ENCODE assay signal across 12 cellular contexts in genomic region chr12:50598321-50598862, GRCh38.
DNase-seq lines count a peak whose midpoint lies in the region; ATAC-seq, FAIRE-seq and TF ChIP-seq lines count a peak whose summit lies in the region.
"Had no signal": no experiment of that assay in that cellular context is flagged by ENCODE, and none has a peak within 500 bp of the region (broad histone marks: within the 10 kb centered on the region; RNA-seq: fewer than 3 reads in every experiment).

No MANE protein-coding gene starts in this region.

- H4K20me1 ChIP-seq in keratinocyte (ENCODE audit: control insufficient read depth, extremely low read depth, insufficient read depth, low read length) = no peaks in the 10 kb centered on the region

- peak; percentile 33 for FAIRE-seq in GM12891 (lab: Jason Lieb, UNC)
- FAIRE-seq in keratinocyte (lab: Jason Lieb, UNC) = no peak

- peak overlapping the region; percentile 88 for H3K27ac Mint-ChIP-seq in activated naive CD8-positive, alpha-beta T cell

- H3K27ac ChIP-seq in ACC112 (ENCODE audit: low read depth, low read length) = peak overlapping the region; percentile 47
- H3K27ac ChIP-seq in keratinocyte (ENCODE audit: control insufficient read depth, insufficient read depth, low read length) = peak overlapping the region; percentile 77
- H3K27ac ChIP-seq: parathyroid adenoma had no signal

- H3K9me3 Mint-ChIP-seq in activated naive CD8-positive, alpha-beta T cell (ENCODE audit: low read depth) = no peaks in the 10 kb centered on the region

- H3K9me1 ChIP-seq in keratinocyte (ENCODE audit: control insufficient read depth, extremely low read depth, insufficient read depth, low read length) = no peaks in the 10 kb centered on the region

- H2AFZ ChIP-seq in ACC112 (ENCODE audit: low read length, unreplicated experiment) (no peak overlapping the region), keratinocyte (ENCODE audit: control insufficient read depth, low read length) (no peak overlapping the region)
- H2AFZ ChIP-seq: parathyroid adenoma had no signal

- H3K4me1 Mint-ChIP-seq in activated naive CD8-positive, alpha-beta T cell (ENCODE audit: low read depth) = peaks cover 46% of the 10 kb centered on the region

- no peak for ATAC-seq in GM18511 (IDR thresholded peaks at IDR 0.05; ENCODE audit: unreplicated experiment)

- H3K27me3 ChIP-seq in ACC112 (ENCODE audit: insufficient read depth, low read length) (no peaks in the 10 kb centered on the region), keratinocyte (ENCODE audit: control insufficient read depth, extremely low read depth, insufficient read depth, low read length) (no peaks in the 10 kb centered on the region)

- H3K79me2 ChIP-seq in ACC112 (ENCODE audit: control insufficient read depth, insufficient read depth, low read length, unreplicated experiment) = peaks cover 6% of the 10 kb centered on the region
- H3K79me2 ChIP-seq in keratinocyte (ENCODE audit: control insufficient read depth, insufficient read depth, low read length) = peaks cover 57% of the 10 kb centered on the region

- peaks cover 6% of the 10 kb centered on the region for H3K36me3 Mint-ChIP-seq in activated naive CD8-positive, alpha-beta T cell

- H3K4me2 ChIP-seq in keratinocyte (ENCODE audit: control insufficient read depth, extremely low read depth, insufficient read depth, low read depth, low read length) = no peak overlapping the region

- H3K4me3 Mint-ChIP-seq in activated naive CD8-positive, alpha-beta T cell = peak overlapping the region; percentile 57

- TF ChIP-seq CTCF in keratinocyte (optimal IDR thresholded peaks at IDR 0.05 in 1 of 3, IDR thresholded peaks at IDR 0.05 in 1 of 3, conservative IDR thresholded peaks at IDR 0.05 in 1 of 3; ENCODE audit: extremely low read depth in 1 of 3, insufficient read depth in 2 of 3, low read length in 3 of 3) = no peak

- DNase-seq in GM12891 (ENCODE audit: insufficient read length, low spot score) = no peak
- DNase-seq in keratinocyte (ENCODE audit: low read depth, low spot score) = no peak
- no peak for DNase-seq in cortex of kidney (lab: John Stamatoyannopoulos, UW)
- no peak for DNase-seq in activated CD8-positive, alpha-beta memory T cell treated with anti-CD3 and anti-CD28 coated beads, Interleukin-2, amount 50 U/mL, for 4 hours
- DNase-seq in NCI-H526 (lab: John Stamatoyannopoulos, UW) = no peak
- DNase-seq: DMS 273 treated with DMSO at 0.1 percent for 48 hours, NCI-H1092 had no signal

- no peaks in the 10 kb centered on the region for H3K27me3 Mint-ChIP-seq in activated naive CD8-positive, alpha-beta T cell

- H3K4me3 ChIP-seq in ACC112 (ENCODE audit: low read depth, low read length) = no peak overlapping the region
- H3K4me3 ChIP-seq in keratinocyte (ENCODE audit: control insufficient read depth in 2 of 3, extremely low read depth in 1 of 3, insufficient read depth in 2 of 3, low read depth in 1 of 3, low read length in 3 of 3) = no peak overlapping the region
- H3K4me3 ChIP-seq: SK-N-MC had no signal

- H3K9ac ChIP-seq in keratinocyte (ENCODE audit: control insufficient read depth, extremely low read depth, insufficient read depth, low read length) = peak overlapping the region; percentile 14
- H3K9ac ChIP-seq: parathyroid adenoma had no signal

- H3K9me3 ChIP-seq in keratinocyte (ENCODE audit: control insufficient read depth, low read depth, low read length) = no peaks in the 10 kb centered on the region

- H3K36me3 ChIP-seq in ACC112 (ENCODE audit: insufficient read depth, low read length) (no peaks in the 10 kb centered on the region), keratinocyte (ENCODE audit: control insufficient read depth in 2 of 2, extremely low read depth in 1 of 2, insufficient read depth in 2 of 2, low read length in 2 of 2) (no peaks in the 10 kb centered on the region)

- no peak for TF ChIP-seq POLR2A in GM12891 (IDR thresholded peaks at IDR 0.05; ENCODE audit: low read depth, low read length)

- dilution Hi-C loops in keratinocyte (cut with MboI; ENCODE audit: extremely low pct_ligation_motif_present, low sequenced_read_pairs) = no loop called here

- H3K4me1 ChIP-seq in ACC112 (ENCODE audit: control insufficient read depth, insufficient read depth, low read length, unreplicated experiment) (peaks cover 14% of the 10 kb centered on the region), keratinocyte (ENCODE audit: control insufficient read depth, extremely low read depth, insufficient read depth, low read length) (peaks cover 17% of the 10 kb centered on the region)

TF ChIP-seq in GM12891, 5 proteins besides CTCF, POLR2A, EP300 and RAD21:
- TF ChIP-seq TAF1 (IDR thresholded peaks at IDR 0.05; ENCODE audit: low read depth, low read length) (no peak), PAX5 (IDR thresholded peaks at IDR 0.05; ENCODE audit: insufficient read depth, low read length, severe bottlenecking) (no peak), POLR2AphosphoS5 (IDR thresholded peaks at IDR 0.05; ENCODE audit: low read depth, low read length) (no peak), POU2F2 (IDR thresholded peaks at IDR 0.05; ENCODE audit: low read depth, low read length) (no peak), SPI1 (IDR thresholded peaks at IDR 0.05; ENCODE audit: low read depth, low read length) (no peak)
